ENCODE assay signal across 1 cellular context in the genomic region with DNA sequence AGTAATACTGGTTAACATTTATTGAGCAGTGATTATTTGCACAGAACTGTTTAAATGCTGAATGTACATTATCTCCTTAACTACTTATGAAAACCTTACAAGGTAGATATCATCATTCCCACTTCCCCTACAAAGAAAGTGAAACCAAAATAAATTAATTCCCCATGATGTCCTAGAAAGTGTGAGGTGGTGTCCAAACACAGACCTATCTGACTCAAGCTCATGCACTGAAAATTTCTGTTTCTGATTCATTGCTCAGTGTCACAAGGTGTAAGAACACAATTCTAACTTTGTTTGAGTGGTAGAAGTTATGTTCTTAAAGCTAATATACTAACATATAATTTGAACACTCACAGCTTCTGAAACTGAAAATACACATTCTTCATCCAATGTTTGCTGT.
TF ChIP-seq lines count a peak whose summit lies in the region.

No MANE protein-coding gene starts in this region.

TF ChIP-seq in GM12878, 131 proteins besides CTCF, POLR2A, EP300 and RAD21 (continued from another document and continues in another):
- TF ChIP-seq, protein P1, sequence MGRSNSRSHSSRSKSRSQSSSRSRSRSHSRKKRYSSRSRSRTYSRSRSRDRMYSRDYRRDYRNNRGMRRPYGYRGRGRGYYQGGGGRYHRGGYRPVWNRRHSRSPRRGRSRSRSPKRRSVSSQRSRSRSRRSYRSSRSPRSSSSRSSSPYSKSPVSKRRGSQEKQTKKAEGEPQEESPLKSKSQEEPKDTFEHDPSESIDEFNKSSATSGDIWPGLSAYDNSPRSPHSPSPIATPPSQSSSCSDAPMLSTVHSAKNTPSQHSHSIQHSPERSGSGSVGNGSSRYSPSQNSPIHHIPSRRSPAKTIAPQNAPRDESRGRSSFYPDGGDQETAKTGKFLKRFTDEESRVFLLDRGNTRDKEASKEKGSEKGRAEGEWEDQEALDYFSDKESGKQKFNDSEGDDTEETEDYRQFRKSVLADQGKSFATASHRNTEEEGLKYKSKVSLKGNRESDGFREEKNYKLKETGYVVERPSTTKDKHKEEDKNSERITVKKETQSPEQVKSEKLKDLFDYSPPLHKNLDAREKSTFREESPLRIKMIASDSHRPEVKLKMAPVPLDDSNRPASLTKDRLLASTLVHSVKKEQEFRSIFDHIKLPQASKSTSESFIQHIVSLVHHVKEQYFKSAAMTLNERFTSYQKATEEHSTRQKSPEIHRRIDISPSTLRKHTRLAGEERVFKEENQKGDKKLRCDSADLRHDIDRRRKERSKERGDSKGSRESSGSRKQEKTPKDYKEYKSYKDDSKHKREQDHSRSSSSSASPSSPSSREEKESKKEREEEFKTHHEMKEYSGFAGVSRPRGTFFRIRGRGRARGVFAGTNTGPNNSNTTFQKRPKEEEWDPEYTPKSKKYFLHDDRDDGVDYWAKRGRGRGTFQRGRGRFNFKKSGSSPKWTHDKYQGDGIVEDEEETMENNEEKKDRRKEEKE (IDR thresholded peaks at IDR 0.05) = no peak
- no peak for TF ChIP-seq PBX3 (IDR thresholded peaks at IDR 0.05; ENCODE audit: insufficient replicate concordance, low read depth, low read length)
- no peak for TF ChIP-seq LARP7 (IDR thresholded peaks at IDR 0.05)
- no peak for TF ChIP-seq SIN3A (IDR thresholded peaks at IDR 0.05; ENCODE audit: low read depth, low read length)
- TF ChIP-seq BRCA1 (IDR thresholded peaks at IDR 0.05; ENCODE audit: low read depth, low read length) = no peak
- no peak for TF ChIP-seq CBX3 (IDR thresholded peaks at IDR 0.05; ENCODE audit: borderline replicate concordance, low read depth)
- TF ChIP-seq HDGF (IDR thresholded peaks at IDR 0.05) = no peak
- no peak for TF ChIP-seq ZNF592 (IDR thresholded peaks at IDR 0.05)
- TF ChIP-seq TAF1 (IDR thresholded peaks at IDR 0.05; ENCODE audit: borderline replicate concordance, low read depth, low read length) = no peak
- no peak for TF ChIP-seq KDM1A (IDR thresholded peaks at IDR 0.05; ENCODE audit: borderline replicate concordance)
- TF ChIP-seq BCL3 (IDR thresholded peaks at IDR 0.05; ENCODE audit: borderline replicate concordance, insufficient read depth, low read depth, low read length, poor library complexity, severe bottlenecking) = no peak
- no peak for TF ChIP-seq ETV6 (conservative IDR thresholded peaks at IDR 0.05 in 1 of 2, IDR thresholded peaks at IDR 0.05 in 1 of 2; ENCODE audit: borderline replicate concordance in 1 of 2, low read depth in 1 of 2)
- TF ChIP-seq KLF5 (IDR thresholded peaks at IDR 0.05; ENCODE audit: partially characterized antibody) = no peak
- no peak for TF ChIP-seq CHD2 (IDR thresholded peaks at IDR 0.05; ENCODE audit: borderline replicate concordance, low read depth, low read length)
- TF ChIP-seq FOS (IDR thresholded peaks at IDR 0.05; ENCODE audit: borderline replicate concordance, extremely low read depth, insufficient read length) = no peak
- TF ChIP-seq BACH1 (IDR thresholded peaks at IDR 0.05; ENCODE audit: borderline replicate concordance) = no peak
- TF ChIP-seq ATF2 (IDR thresholded peaks at IDR 0.05; ENCODE audit: low read length) = 0 out of 2 replicates have a peak, but pooled peaks have one; percentile 22
- no peak for TF ChIP-seq DPF2 (IDR thresholded peaks at IDR 0.05)
- 0 out of 2 replicates have a peak, but pooled peaks have one; percentile 19 for TF ChIP-seq NBN (IDR thresholded peaks at IDR 0.05)
- TF ChIP-seq ATF7 (IDR thresholded peaks at IDR 0.05; ENCODE audit: low read depth) = peak; percentile 78
- TF ChIP-seq CHD1 (IDR thresholded peaks at IDR 0.05; ENCODE audit: low read depth, low read length) = no peak
- no peak for TF ChIP-seq MTA3 (IDR thresholded peaks at IDR 0.05; ENCODE audit: borderline replicate concordance, low read length)
- TF ChIP-seq IRF4 (IDR thresholded peaks at IDR 0.05; ENCODE audit: low read depth, low read length) = no peak
- TF ChIP-seq IKZF1 (conservative IDR thresholded peaks at IDR 0.05) = no peak
- TF ChIP-seq CREB1 (IDR thresholded peaks at IDR 0.05; ENCODE audit: low read depth) = no peak
- no peak for TF ChIP-seq HSF1 (IDR thresholded peaks at IDR 0.05; ENCODE audit: low read depth, low read length)
- TF ChIP-seq NR2C1 (IDR thresholded peaks at IDR 0.05) = no peak
- no peak for TF ChIP-seq ZNF622 (IDR thresholded peaks at IDR 0.05)
- TF ChIP-seq TARDBP (IDR thresholded peaks at IDR 0.05; ENCODE audit: borderline replicate concordance) = no peak
- TF ChIP-seq GATAD2B (conservative IDR thresholded peaks at IDR 0.05; ENCODE audit: low read depth) = no peak
- TF ChIP-seq, protein P2, sequence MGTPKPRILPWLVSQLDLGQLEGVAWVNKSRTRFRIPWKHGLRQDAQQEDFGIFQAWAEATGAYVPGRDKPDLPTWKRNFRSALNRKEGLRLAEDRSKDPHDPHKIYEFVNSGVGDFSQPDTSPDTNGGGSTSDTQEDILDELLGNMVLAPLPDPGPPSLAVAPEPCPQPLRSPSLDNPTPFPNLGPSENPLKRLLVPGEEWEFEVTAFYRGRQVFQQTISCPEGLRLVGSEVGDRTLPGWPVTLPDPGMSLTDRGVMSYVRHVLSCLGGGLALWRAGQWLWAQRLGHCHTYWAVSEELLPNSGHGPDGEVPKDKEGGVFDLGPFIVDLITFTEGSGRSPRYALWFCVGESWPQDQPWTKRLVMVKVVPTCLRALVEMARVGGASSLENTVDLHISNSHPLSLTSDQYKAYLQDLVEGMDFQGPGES (IDR thresholded peaks at IDR 0.05) = no peak
- TF ChIP-seq STAT1 (conservative IDR thresholded peaks at IDR 0.05) = no peak
- no peak for TF ChIP-seq KAT2A (conservative IDR thresholded peaks at IDR 0.05; ENCODE audit: control insufficient read depth, low read depth, low read length)
- TF ChIP-seq, protein P3, sequence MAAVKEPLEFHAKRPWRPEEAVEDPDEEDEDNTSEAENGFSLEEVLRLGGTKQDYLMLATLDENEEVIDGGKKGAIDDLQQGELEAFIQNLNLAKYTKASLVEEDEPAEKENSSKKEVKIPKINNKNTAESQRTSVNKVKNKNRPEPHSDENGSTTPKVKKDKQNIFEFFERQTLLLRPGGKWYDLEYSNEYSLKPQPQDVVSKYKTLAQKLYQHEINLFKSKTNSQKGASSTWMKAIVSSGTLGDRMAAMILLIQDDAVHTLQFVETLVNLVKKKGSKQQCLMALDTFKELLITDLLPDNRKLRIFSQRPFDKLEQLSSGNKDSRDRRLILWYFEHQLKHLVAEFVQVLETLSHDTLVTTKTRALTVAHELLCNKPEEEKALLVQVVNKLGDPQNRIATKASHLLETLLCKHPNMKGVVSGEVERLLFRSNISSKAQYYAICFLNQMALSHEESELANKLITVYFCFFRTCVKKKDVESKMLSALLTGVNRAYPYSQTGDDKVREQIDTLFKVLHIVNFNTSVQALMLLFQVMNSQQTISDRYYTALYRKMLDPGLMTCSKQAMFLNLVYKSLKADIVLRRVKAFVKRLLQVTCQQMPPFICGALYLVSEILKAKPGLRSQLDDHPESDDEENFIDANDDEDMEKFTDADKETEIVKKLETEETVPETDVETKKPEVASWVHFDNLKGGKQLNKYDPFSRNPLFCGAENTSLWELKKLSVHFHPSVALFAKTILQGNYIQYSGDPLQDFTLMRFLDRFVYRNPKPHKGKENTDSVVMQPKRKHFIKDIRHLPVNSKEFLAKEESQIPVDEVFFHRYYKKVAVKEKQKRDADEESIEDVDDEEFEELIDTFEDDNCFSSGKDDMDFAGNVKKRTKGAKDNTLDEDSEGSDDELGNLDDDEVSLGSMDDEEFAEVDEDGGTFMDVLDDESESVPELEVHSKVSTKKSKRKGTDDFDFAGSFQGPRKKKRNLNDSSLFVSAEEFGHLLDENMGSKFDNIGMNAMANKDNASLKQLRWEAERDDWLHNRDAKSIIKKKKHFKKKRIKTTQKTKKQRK (IDR thresholded peaks at IDR 0.05; ENCODE audit: low read depth, low read length) = no peak
- no peak for TF ChIP-seq SMARCA5 (IDR thresholded peaks at IDR 0.05)
- TF ChIP-seq POLR2AphosphoS2 (IDR thresholded peaks at IDR 0.05; ENCODE audit: low read depth, low read length) = no peak
- TF ChIP-seq SPI1 (IDR thresholded peaks at IDR 0.05; ENCODE audit: borderline replicate concordance, insufficient read depth, low read depth, low read length) = peak; percentile 71; the same call in 1 of the 2 replicates
- no peak for TF ChIP-seq TBL1XR1 (IDR thresholded peaks at IDR 0.05; ENCODE audit: low read depth, low read length)
- TF ChIP-seq, protein P4, sequence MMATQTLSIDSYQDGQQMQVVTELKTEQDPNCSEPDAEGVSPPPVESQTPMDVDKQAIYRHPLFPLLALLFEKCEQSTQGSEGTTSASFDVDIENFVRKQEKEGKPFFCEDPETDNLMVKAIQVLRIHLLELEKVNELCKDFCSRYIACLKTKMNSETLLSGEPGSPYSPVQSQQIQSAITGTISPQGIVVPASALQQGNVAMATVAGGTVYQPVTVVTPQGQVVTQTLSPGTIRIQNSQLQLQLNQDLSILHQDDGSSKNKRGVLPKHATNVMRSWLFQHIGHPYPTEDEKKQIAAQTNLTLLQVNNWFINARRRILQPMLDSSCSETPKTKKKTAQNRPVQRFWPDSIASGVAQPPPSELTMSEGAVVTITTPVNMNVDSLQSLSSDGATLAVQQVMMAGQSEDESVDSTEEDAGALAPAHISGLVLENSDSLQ (IDR thresholded peaks at IDR 0.05) = no peak
